Comparison of ENCODE assay signal across 19 cellular contexts in the genomic region with DNA sequence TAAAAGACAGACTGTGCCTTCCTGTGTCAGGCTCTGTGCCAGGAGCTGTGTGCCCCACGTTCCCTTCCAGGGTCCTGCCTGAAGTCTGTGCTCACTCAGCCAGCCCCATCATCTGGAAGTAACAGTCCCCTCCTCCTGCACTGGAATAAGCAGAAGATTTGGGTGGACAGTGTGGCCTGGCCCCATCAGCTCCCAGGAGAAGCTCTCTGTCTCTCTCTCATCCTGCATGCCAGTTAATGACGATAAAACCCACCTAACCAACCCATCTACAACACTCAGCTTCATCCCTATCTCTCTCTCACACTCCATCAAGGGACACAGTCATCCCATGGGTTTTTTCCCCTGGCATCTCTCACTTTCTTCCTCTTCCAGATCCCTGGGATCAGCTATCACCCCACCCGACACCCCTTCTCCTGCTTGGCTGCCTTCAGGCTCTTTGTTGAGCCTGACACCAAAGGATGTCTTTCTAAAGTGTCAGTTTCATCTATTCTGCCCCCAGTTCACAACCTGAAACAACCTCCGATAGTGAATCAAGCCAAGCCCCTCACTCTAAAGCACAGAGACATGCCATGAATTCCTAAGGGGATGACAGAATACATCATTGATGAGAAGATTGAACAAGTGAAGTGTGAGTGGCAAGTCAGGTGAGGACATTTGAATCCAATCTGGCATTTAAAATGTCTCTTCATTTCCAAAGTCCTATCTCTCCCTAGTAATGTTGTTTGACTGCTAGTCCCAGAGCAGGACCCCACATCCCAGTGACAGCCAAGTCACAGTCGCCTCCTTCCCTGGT.
A peak's percentile ranks its signal among the peaks of the same experiment; 100 is the strongest.
DNase-seq lines count a peak whose midpoint lies in the region; ATAC-seq and TF ChIP-seq lines count a peak whose summit lies in the region.
"Had no signal": no experiment of that assay in that cellular context is flagged by ENCODE, and none has a peak within 500 bp of the region (broad histone marks: within the 10 kb centered on the region; RNA-seq: fewer than 3 reads in every experiment).

No MANE protein-coding gene starts in this region.

- DNase-seq in right lobe of liver (no peak), caudate nucleus (lab: John Stamatoyannopoulos, UW) (no peak), neuronal stem cell (ENCODE audit: low spot score) (no peak), SW 1271 (lab: John Stamatoyannopoulos, UW) (no peak)
- no peak for DNase-seq in activated CD8-positive, alpha-beta T cell treated with anti-CD3 and anti-CD28 coated beads, Interleukin-2, amount 10 ng/mL, durations not matched to agents 7 days and 5 days
- DNase-seq: CD4-positive, alpha-beta memory T cell; HCEC 1CT; NCI-H1105 treated with DMSO at 0.1 percent for 48 hours; NCI-H187; NCI-H2107; NCI-H524; SJCRH30 had no signal

- H3K9me3 Mint-ChIP-seq in activated CD8-positive, alpha-beta T cell treated with anti-CD3 and anti-CD28 coated beads, Interleukin-2, amount 10 ng/mL, durations not matched to agents 7 days and 5 days (ENCODE audit: insufficient read depth), result no peaks in the 10 kb centered on the region
- H3K9me3 Mint-ChIP-seq: CD4-positive, alpha-beta memory T cell; GM23338 had no signal

- no peak for TF ChIP-seq CTCF in liver (IDR thresholded peaks at IDR 0.05; ENCODE audit: low read depth, low read length, missing input control)
- TF ChIP-seq CTCF in right lobe of liver (IDR thresholded peaks at IDR 0.05), result no peak

- no peak overlapping the region for H2BK120ac ChIP-seq in neuronal stem cell (ENCODE audit: low read depth, low read length)

- H2BK15ac ChIP-seq in neuronal stem cell (ENCODE audit: low read length), result no peak overlapping the region

- peak overlapping the region; percentile 70 for H3K23ac ChIP-seq in neuronal stem cell (ENCODE audit: low read depth, low read length, poor library complexity)

- no peak overlapping the region for H3K14ac ChIP-seq in neuronal stem cell (ENCODE audit: low read length)

- intact Hi-C loops in right lobe of liver (cut with DNase I), result no loop called here

- peaks cover 14 to 32% (median 29%) of the 10 kb centered on the region in 4 donors for H3K4me1 ChIP-seq in liver (ENCODE audit: control insufficient read depth in 4 of 4, insufficient read depth in 4 of 4, low read length in 3 of 4)
- H3K4me1 ChIP-seq in right lobe of liver, result peaks cover 0 to 36% (median 16%) of the 10 kb centered on the region in 4 donors
- peaks cover 0 to 12% of the 10 kb centered on the region in 2 donors for H3K4me1 ChIP-seq in neuronal stem cell (ENCODE audit: control insufficient read depth in 2 of 2, insufficient read depth in 1 of 2, low read depth in 1 of 2, low read length in 2 of 2)
- H3K4me1 ChIP-seq: SJCRH30 had no signal

- POLR2A ChIA-PET in activated CD8-positive, alpha-beta T cell treated with anti-CD3 and anti-CD28 coated beads, Interleukin-2, amount 10 ng/mL, durations not matched to agents 7 days and 5 days (lab: Charles Lee), result no interaction called here

- peak overlapping the region; percentile 66 to 73 for H3K27ac ChIP-seq in liver (ENCODE audit: low read depth in 1 of 2, low read length in 2 of 2)
- peak overlapping the region in 1 of 3 donors; percentile 3 for H3K27ac ChIP-seq in right lobe of liver
- peak overlapping the region; percentile 94 for H3K27ac ChIP-seq in caudate nucleus (ENCODE audit: low read depth, low read length)
- H3K27ac ChIP-seq in neuronal stem cell (replicated peaks; ENCODE audit: low read length), result no peak overlapping the region
- H3K27ac ChIP-seq: BLaER1, HL-60, PC-9, SJCRH30 had no signal

- TF ChIP-seq POLR2A in right lobe of liver (IDR thresholded peaks at IDR 0.05), result no peak

- no peak overlapping the region for H3K9ac ChIP-seq in liver (ENCODE audit: low read depth in 1 of 2, low read length in 2 of 2)
- H3K9ac ChIP-seq in neuronal stem cell (ENCODE audit: low read depth, low read length, poor library complexity), result no peak overlapping the region
- H3K9ac ChIP-seq: BLaER1 had no signal

- no peak overlapping the region for H2AK5ac ChIP-seq in neuronal stem cell (ENCODE audit: low read depth, low read length)

- H3K9me3 ChIP-seq in liver (ENCODE audit: control insufficient read depth in 4 of 4, low read length in 3 of 4) (no peaks in the 10 kb centered on the region), right lobe of liver (no peaks in the 10 kb centered on the region), neuronal stem cell (replicated peaks in 1 of 2; ENCODE audit: control insufficient read depth in 2 of 2, insufficient read depth in 1 of 2, low read depth in 1 of 2, low read length in 2 of 2) (peaks cover 0 to 2% of the 10 kb centered on the region in 2 donors)
- H3K9me3 ChIP-seq: BLaER1 had no signal

- no peak overlapping the region for H4K91ac ChIP-seq in neuronal stem cell (ENCODE audit: low read depth, low read length, poor library complexity)

- H2BK12ac ChIP-seq in neuronal stem cell (ENCODE audit: low read length), result peak overlapping the region; percentile 50

- no peaks in the 10 kb centered on the region for H3K27me3 ChIP-seq in liver (ENCODE audit: control insufficient read depth in 4 of 4, insufficient read depth in 4 of 4, low read length in 3 of 4)
- no peaks in the 10 kb centered on the region for H3K27me3 ChIP-seq in right lobe of liver
- peaks cover 0 to 30% (median 25%) of the 10 kb centered on the region in 3 experiments for H3K27me3 ChIP-seq in neuronal stem cell (ENCODE audit: control insufficient read depth in 3 of 3, insufficient read depth in 3 of 3, low read depth in 1 of 3, low read length in 3 of 3)
- H3K27me3 ChIP-seq: BLaER1 had no signal

- TF ChIP-seq RAD21 in liver (IDR thresholded peaks at IDR 0.05), result no peak

- H3K4me3 Mint-ChIP-seq in activated CD8-positive, alpha-beta T cell treated with anti-CD3 and anti-CD28 coated beads, Interleukin-2, amount 10 ng/mL, durations not matched to agents 7 days and 5 days, result no peak overlapping the region
- H3K4me3 Mint-ChIP-seq: CD4-positive, alpha-beta memory T cell; GM23338 had no signal

- H3K4me1 Mint-ChIP-seq in activated CD8-positive, alpha-beta T cell treated with anti-CD3 and anti-CD28 coated beads, Interleukin-2, amount 10 ng/mL, durations not matched to agents 7 days and 5 days (ENCODE audit: low read depth), result no peaks in the 10 kb centered on the region
- H3K4me1 Mint-ChIP-seq: CD4-positive, alpha-beta memory T cell; GM23338 had no signal

- peak overlapping the region; percentile 72 for H3K18ac ChIP-seq in neuronal stem cell (ENCODE audit: low read length)

- H3K4me3 ChIP-seq in liver (ENCODE audit: low read depth in 1 of 3, low read length in 3 of 3) (no peak overlapping the region), right lobe of liver (no peak overlapping the region), neuronal stem cell (ENCODE audit: low read length in 2 of 2) (peak overlapping the region in 1 of 2 donors; percentile 65)
- H3K4me3 ChIP-seq: BLaER1, GM12878, GM23338, PC-9, SJCRH30 had no signal

- no peak overlapping the region for H3K4me2 ChIP-seq in neuronal stem cell (ENCODE audit: insufficient read depth, low read length, poor library complexity, severe bottlenecking)
- H3K4me2 ChIP-seq: BLaER1, GM23338, PC-9 had no signal

- H2AFZ ChIP-seq in neuronal stem cell (ENCODE audit: low read length), result no peak overlapping the region
- H2AFZ ChIP-seq: GM23338, PC-9 had no signal

- CTCF ChIA-PET in activated CD8-positive, alpha-beta T cell treated with anti-CD3 and anti-CD28 coated beads, Interleukin-2, amount 10 ng/mL, durations not matched to agents 7 days and 5 days (lab: Charles Lee), result no interaction called here

- peaks cover 25% of the 10 kb centered on the region for H3K27me3 Mint-ChIP-seq in activated CD8-positive, alpha-beta T cell treated with anti-CD3 and anti-CD28 coated beads, Interleukin-2, amount 10 ng/mL, durations not matched to agents 7 days and 5 days (ENCODE audit: low read depth)

- no peaks in the 10 kb centered on the region for H3K79me1 ChIP-seq in neuronal stem cell (ENCODE audit: low read depth, low read length)

- WGBS in liver, result 74% methylated on average over 5 of the region's 5 CpGs
- 59% methylated on average over 5 of the region's 5 CpGs for WGBS in right lobe of liver (ENCODE audit: insufficient coverage, low coverage, low lambda C conversion rate, missing lambda C conversion rate)
- 100% methylated on average over 1 of the region's 5 CpGs; no CpG with 5 or more reads in 1 of the 2 donors for WGBS in neuronal stem cell (ENCODE audit: extremely low coverage in 2 of 2, insufficient read length in 2 of 2, insufficient replicate concordance in 1 of 2), 2 donors

- no peak overlapping the region for H4K8ac ChIP-seq in neuronal stem cell (ENCODE audit: low read depth, low read length)

- H3K36me3 ChIP-seq in liver (ENCODE audit: control insufficient read depth in 4 of 4, insufficient read depth in 3 of 4, low read depth in 1 of 4, low read length in 3 of 4) (no peaks in the 10 kb centered on the region), right lobe of liver (no peaks in the 10 kb centered on the region), neuronal stem cell (replicated peaks in 1 of 2; ENCODE audit: control insufficient read depth in 2 of 2, insufficient read depth in 2 of 2, low read length in 2 of 2) (no peaks in the 10 kb centered on the region)
- H3K36me3 ChIP-seq: BLaER1, SJCRH30 had no signal

- H3K27ac Mint-ChIP-seq in activated CD8-positive, alpha-beta T cell treated with anti-CD3 and anti-CD28 coated beads, Interleukin-2, amount 10 ng/mL, durations not matched to agents 7 days and 5 days, result no peak overlapping the region
- H3K27ac Mint-ChIP-seq: GM23338 had no signal

- H3K4ac ChIP-seq in neuronal stem cell (ENCODE audit: low read length), result no peak overlapping the region

- no peak overlapping the region for H2BK5ac ChIP-seq in neuronal stem cell (ENCODE audit: low read length)

- H3K36me3 Mint-ChIP-seq in activated CD8-positive, alpha-beta T cell treated with anti-CD3 and anti-CD28 coated beads, Interleukin-2, amount 10 ng/mL, durations not matched to agents 7 days and 5 days (ENCODE audit: low read depth), result no peaks in the 10 kb centered on the region
- H3K36me3 Mint-ChIP-seq: CD4-positive, alpha-beta memory T cell had no signal

- no peak for ATAC-seq in right lobe of liver
- no peak for ATAC-seq in HG03045 (IDR thresholded peaks at IDR 0.05; ENCODE audit: unreplicated experiment)
- no peak for ATAC-seq in activated CD8-positive, alpha-beta T cell treated with anti-CD3 and anti-CD28 coated beads, Interleukin-2, amount 10 ng/mL, durations not matched to agents 7 days and 5 days
- ATAC-seq: GM12878, GM23338 had no signal

TF ChIP-seq in liver, 16 proteins besides CTCF, POLR2A, EP300 and RAD21 (continues in another document):
- TF ChIP-seq NR2F2 (IDR thresholded peaks at IDR 0.05) (no peak), FOXA2 (IDR thresholded peaks at IDR 0.05) (no peak)
